ENCODE assay signal across 10 cellular contexts in genomic region chr9:35745569-35745968, GRCh38. TPM values are rescaled to one million over a fixed set of nuclear protein-coding genes. Genes with fewer than 3 reads are reported as not detected.
A peak's percentile ranks its signal among the peaks of the same experiment; 100 is the strongest.
DNase-seq lines count a peak whose midpoint lies in the region; ATAC-seq and TF ChIP-seq lines count a peak whose summit lies in the region.
"Had no signal": no experiment of that assay in that cellular context is flagged by ENCODE, and none has a peak within 500 bp of the region (broad histone marks: within the 10 kb centered on the region; RNA-seq: fewer than 3 reads in every experiment).

No MANE protein-coding gene starts in this region.

- peaks cover 21% of the 10 kb centered on the region for H3K4me1 ChIP-seq in hepatocyte (ENCODE audit: insufficient read depth)

- H2AFZ ChIP-seq in SU-DHL-6 (ENCODE audit: low read depth, low read length, severe bottlenecking) (no peak overlapping the region), hepatocyte (no peak overlapping the region)

- no peaks in the 10 kb centered on the region for H3K27me3 Mint-ChIP-seq in activated T-cell treated with anti-CD3 and anti-CD28 coated beads, Interleukin-2, amount 50 U/mL, for 24 hours
- H3K27me3 Mint-ChIP-seq in stimulated activated naive B cell treated with anti-CD40 and anti-IgM and Interleukin-4, amounts not matched to agents 10 μg/mL and 1 μg/mL and 100 μg/mL, for 72 hours, result no peaks in the 10 kb centered on the region

- H3F3A ChIP-seq in SU-DHL-6 (ENCODE audit: insufficient read depth), result no peaks in the 10 kb centered on the region

- H3K79me2 ChIP-seq in SU-DHL-6 (ENCODE audit: insufficient read depth, low read length), result peaks cover 36% of the 10 kb centered on the region
- H3K79me2 ChIP-seq in hepatocyte, result peaks cover 67% of the 10 kb centered on the region

- H3K36me3 Mint-ChIP-seq in activated T-cell treated with anti-CD3 and anti-CD28 coated beads, Interleukin-2, amount 50 U/mL, for 24 hours (ENCODE audit: low read depth), result peaks cover 83% of the 10 kb centered on the region
- peaks cover 40 to 51% of the 10 kb centered on the region in 2 donors for H3K36me3 Mint-ChIP-seq in stimulated activated naive B cell treated with anti-CD40 and anti-IgM and Interleukin-4, amounts not matched to agents 10 μg/mL and 1 μg/mL and 100 μg/mL, for 72 hours

- H3K4me1 Mint-ChIP-seq in activated T-cell treated with anti-CD3 and anti-CD28 coated beads, Interleukin-2, amount 50 U/mL, for 24 hours (ENCODE audit: low read depth), result peaks cover 56% of the 10 kb centered on the region
- H3K4me1 Mint-ChIP-seq in stimulated activated naive B cell treated with anti-CD40 and anti-IgM and Interleukin-4, amounts not matched to agents 10 μg/mL and 1 μg/mL and 100 μg/mL, for 72 hours, result peaks cover 38 to 62% of the 10 kb centered on the region in 2 donors

- H3K9me3 Mint-ChIP-seq in activated T-cell treated with anti-CD3 and anti-CD28 coated beads, Interleukin-2, amount 50 U/mL, for 24 hours, result no peaks in the 10 kb centered on the region
- no peaks in the 10 kb centered on the region for H3K9me3 Mint-ChIP-seq in stimulated activated naive B cell treated with anti-CD40 and anti-IgM and Interleukin-4, amounts not matched to agents 10 μg/mL and 1 μg/mL and 100 μg/mL, for 72 hours

- no peak for ATAC-seq in stimulated activated naive B cell treated with anti-CD40 and anti-IgM and Interleukin-4, amounts not matched to agents 10 μg/mL and 1 μg/mL and 100 μg/mL, for 72 hours (replicated peaks)

- H3K9ac ChIP-seq in SU-DHL-6 (ENCODE audit: low read length), result no peak overlapping the region

- DNase-seq in activated T-cell treated with anti-CD3 and anti-CD28 coated beads, Interleukin-2, amount 50 U/mL, for 24 hours, result no peak
- no peak for DNase-seq in activated T-cell treated with anti-CD3 and anti-CD28 coated beads for 4 hours
- DNase-seq in hepatocyte (ENCODE audit: low spot score), result no peak
- DNase-seq in stimulated activated naive B cell treated with anti-CD40 and anti-IgM and Interleukin-4, amounts not matched to agents 10 μg/mL and 1 μg/mL and 100 μg/mL, for 72 hours, result no peak
- no peak for DNase-seq in HUDEP-2 (lab: John Stamatoyannopoulos, UW; ENCODE audit: unreplicated experiment in 76 of 76)
- DNase-seq in NCI-H2107 treated with DMSO at 0.1 percent for 48 hours (lab: John Stamatoyannopoulos, UW; ENCODE audit: unreplicated experiment), result no peak
- DNase-seq in posterior cingulate gyrus, result no peak

- H3K36me3 ChIP-seq in SU-DHL-6 (ENCODE audit: low read length) (peaks cover 10% of the 10 kb centered on the region; the same call in 1 of the 2 replicates), hepatocyte (replicated peaks; ENCODE audit: insufficient read depth, low read depth) (no peaks in the 10 kb centered on the region)

- intact Hi-C loops in posterior cingulate gyrus (cut with DNase I), result no loop called here

- no peak for TF ChIP-seq CTCF in SU-DHL-6 (IDR thresholded peaks at IDR 0.05; ENCODE audit: insufficient read depth, low read length, poor library complexity, severe bottlenecking)
- TF ChIP-seq CTCF in hepatocyte (IDR thresholded peaks at IDR 0.05; ENCODE audit: poor library complexity), result no peak

- H3K27ac ChIP-seq in SU-DHL-6 (ENCODE audit: low read depth, low read length) (no peak overlapping the region), hepatocyte (peak overlapping the region; percentile 35)
- H3K27ac ChIP-seq: SK-N-MC, vagina had no signal

- H3K9me2 ChIP-seq in SU-DHL-6 (replicated peaks; ENCODE audit: insufficient read depth, low read length) (no peaks in the 10 kb centered on the region), hepatocyte (replicated peaks; ENCODE audit: insufficient read depth) (no peaks in the 10 kb centered on the region)

- H4K20me1 ChIP-seq in SU-DHL-6 (ENCODE audit: low read depth, low read length), result peaks cover 8% of the 10 kb centered on the region; the same call in 1 of the 2 replicates
- H4K20me1 ChIP-seq in hepatocyte (ENCODE audit: insufficient read depth, poor library complexity, severe bottlenecking), result peaks cover 23% of the 10 kb centered on the region

- H3K9me3 ChIP-seq in SU-DHL-6 (ENCODE audit: insufficient read depth, low read length) (no peaks in the 10 kb centered on the region), hepatocyte (ENCODE audit: low read depth) (no peaks in the 10 kb centered on the region)
- H3K9me3 ChIP-seq: vagina had no signal

- H3K27ac Mint-ChIP-seq in activated T-cell treated with anti-CD3 and anti-CD28 coated beads, Interleukin-2, amount 50 U/mL, for 24 hours, result peak overlapping the region; percentile 12
- H3K27ac Mint-ChIP-seq in stimulated activated naive B cell treated with anti-CD40 and anti-IgM and Interleukin-4, amounts not matched to agents 10 μg/mL and 1 μg/mL and 100 μg/mL, for 72 hours, result no peak overlapping the region

- H3K4me2 ChIP-seq in SU-DHL-6 (ENCODE audit: low read depth, low read length, poor library complexity, severe bottlenecking) (peak overlapping the region; percentile 67), hepatocyte (peak overlapping the region; percentile 95)

- H3K27me3 ChIP-seq in SU-DHL-6 (ENCODE audit: low read length) (no peaks in the 10 kb centered on the region), hepatocyte (no peaks in the 10 kb centered on the region)
- H3K27me3 ChIP-seq: vagina had no signal

- H3K4me3 ChIP-seq in SU-DHL-6 (ENCODE audit: insufficient read depth, low read length, poor library complexity, severe bottlenecking) (no peak overlapping the region), hepatocyte (no peak overlapping the region)

- 78% methylated on average over 1 of the region's 1 CpG for WGBS in hepatocyte (ENCODE audit: low lambda C conversion rate, missing lambda C conversion rate)

- peak overlapping the region; percentile 90 for H3K4me3 Mint-ChIP-seq in activated T-cell treated with anti-CD3 and anti-CD28 coated beads, Interleukin-2, amount 50 U/mL, for 24 hours
- peak overlapping the region; percentile 78 to 95 for H3K4me3 Mint-ChIP-seq in stimulated activated naive B cell treated with anti-CD40 and anti-IgM and Interleukin-4, amounts not matched to agents 10 μg/mL and 1 μg/mL and 100 μg/mL, for 72 hours

RNA-seq across cellular contexts. Expression of gene GBA2, which starts 3.5 kb away (rescaled TPM):
- 58.5 and 60.5 TPM in 2 replicates for total RNA-seq in hepatocyte
- 77.5 and 80.2 TPM in 2 replicates for polyA plus RNA-seq in hepatocyte

RNA-seq across cellular contexts. Expression of gene RGP1, which starts 3.5 kb away (rescaled TPM):
- 17.1 and 19.3 TPM in 2 replicates for total RNA-seq in hepatocyte
- 11.2 and 11.4 TPM in 2 replicates for polyA plus RNA-seq in hepatocyte

RNA-seq across cellular contexts. Expression of gene MSMP, which starts 8.5 kb away (rescaled TPM):
- not detected in 2 replicates for total RNA-seq in hepatocyte
- not detected in 2 replicates for polyA plus RNA-seq in hepatocyte
- total RNA-seq: vagina had no signal

RNA-seq across cellular contexts. Expression of gene CREB3, which starts 13.1 kb away (rescaled TPM):
- 54.6 and 69.6 TPM in 2 replicates for total RNA-seq in hepatocyte
- polyA plus RNA-seq in hepatocyte, result 79.8 and 79.9 TPM in 2 replicates

RNA-seq across cellular contexts. Expression of gene TLN1, which starts 13.6 kb away (rescaled TPM):
- total RNA-seq in hepatocyte, result 100 and 113 TPM in 2 replicates
- polyA plus RNA-seq in hepatocyte, result 70.5 and 73.4 TPM in 2 replicates
